1 cellular context compared by ENCODE assay signal in genomic region chr17:2401426-2402221, GRCh38.
TF ChIP-seq lines count a peak whose summit lies in the region.

No MANE protein-coding gene starts in this region.

TF ChIP-seq in HEK293, 187 proteins besides CTCF, POLR2A, EP300 and RAD21 (continued from another document and continues in another):
- TF ChIP-seq ZNF280D (tag by site-specific recombination; IDR thresholded peaks at IDR 0.05) (no peak), ZNF830 (tag by site-specific recombination; IDR thresholded peaks at IDR 0.05; ENCODE audit: low read depth) (no peak), ZNF585B (tag by site-specific recombination; IDR thresholded peaks at IDR 0.05) (no peak), GLI4 (tag by site-specific recombination; IDR thresholded peaks at IDR 0.05) (no peak), ZNF140 (tag by site-specific recombination; IDR thresholded peaks at IDR 0.05) (no peak), ZNF518A (tag by site-specific recombination; conservative IDR thresholded peaks at IDR 0.05; ENCODE audit: low read depth) (no peak), ZNF398 (tag by site-specific recombination; IDR thresholded peaks at IDR 0.05) (no peak), SP3 (tag by site-specific recombination; IDR thresholded peaks at IDR 0.05) (peak; percentile 96), ZNF76 (tag by site-specific recombination; IDR thresholded peaks at IDR 0.05; ENCODE audit: borderline replicate concordance, low read depth) (0 out of 2 replicates have a peak, but pooled peaks have one; percentile 62), ZNF148 (tag by site-specific recombination; IDR thresholded peaks at IDR 0.05; ENCODE audit: borderline replicate concordance) (no peak), ZNF513 (tag by site-specific recombination; IDR thresholded peaks at IDR 0.05) (no peak), ZNF138 (tag by site-specific recombination; IDR thresholded peaks at IDR 0.05; ENCODE audit: borderline replicate concordance) (no peak), FEZF1 (tag by site-specific recombination; IDR thresholded peaks at IDR 0.05) (peak; percentile 48; the same call in 1 of the 2 replicates), ZNF133 (tag by site-specific recombination; IDR thresholded peaks at IDR 0.05) (no peak), ELK4 (IDR thresholded peaks at IDR 0.05; ENCODE audit: borderline replicate concordance, low read depth, low read length) (no peak; the same call in 1 of the 2 replicates), ZNF223 (tag by site-specific recombination; IDR thresholded peaks at IDR 0.05) (no peak), ZNF549 (tag by site-specific recombination; IDR thresholded peaks at IDR 0.05) (no peak), KLF10 (tag by site-specific recombination; IDR thresholded peaks at IDR 0.05) (peak; percentile 89), ZFP3 (tag by site-specific recombination; IDR thresholded peaks at IDR 0.05; ENCODE audit: low read depth) (no peak), ZNF626 (tag by site-specific recombination; IDR thresholded peaks at IDR 0.05) (no peak), PBX3 (CRISPR knock-in tag; IDR thresholded peaks at IDR 0.05) (no peak), ZNF658 (tag by site-specific recombination; IDR thresholded peaks at IDR 0.05) (no peak), HOXD13 (CRISPR knock-in tag; IDR thresholded peaks at IDR 0.05; ENCODE audit: borderline replicate concordance) (peak; percentile 76; the same call in 1 of the 2 replicates), PATZ1 (tag by site-specific recombination; IDR thresholded peaks at IDR 0.05) (peak; percentile 94), ZNF837 (tag by site-specific recombination; IDR thresholded peaks at IDR 0.05) (no peak), ZNF416 (tag by site-specific recombination; IDR thresholded peaks at IDR 0.05) (no peak), ZNF202 (tag by site-specific recombination; IDR thresholded peaks at IDR 0.05; ENCODE audit: borderline replicate concordance) (no peak), MYNN (tag by site-specific recombination; IDR thresholded peaks at IDR 0.05; ENCODE audit: borderline replicate concordance) (no peak), ZNF354C (tag by site-specific recombination; IDR thresholded peaks at IDR 0.05; ENCODE audit: borderline replicate concordance, low read depth) (no peak), SP7 (tag by site-specific recombination; IDR thresholded peaks at IDR 0.05) (peak; percentile 77), ZNF311 (tag by site-specific recombination; IDR thresholded peaks at IDR 0.05; ENCODE audit: borderline replicate concordance) (no peak), ZNF792 (tag by site-specific recombination; IDR thresholded peaks at IDR 0.05) (no peak), ZNF645 (tag by site-specific recombination; IDR thresholded peaks at IDR 0.05) (no peak), ZNF280C (tag by site-specific recombination; IDR thresholded peaks at IDR 0.05) (no peak), ZNF530 (tag by site-specific recombination; IDR thresholded peaks at IDR 0.05; ENCODE audit: low read depth) (no peak)
